In genomic region chr1:20194770-20195463, GRCh38 we compare ENCODE assay signal across 8 cellular contexts. TPM values are rescaled to one million over a fixed set of nuclear protein-coding genes. Genes with fewer than 3 reads are reported as not detected.
DNase-seq lines count a peak whose midpoint lies in the region; ATAC-seq, FAIRE-seq and TF ChIP-seq lines count a peak whose summit lies in the region.

No MANE protein-coding gene starts in this region.

- TF ChIP-seq CTCF in WI38 (IDR thresholded peaks at IDR 0.05; ENCODE audit: low read depth, low read length) (peak; percentile 92), breast epithelium (IDR thresholded peaks at IDR 0.05) (peak; percentile 27 to 72 (median 68))

- no peak for TF ChIP-seq POLR2A in breast epithelium (IDR thresholded peaks at IDR 0.05)

- no peak overlapping the region for H3K27ac ChIP-seq in breast epithelium

- H3K36me3 ChIP-seq in breast epithelium = no peaks in the 10 kb centered on the region

- intact Hi-C loops in breast epithelium (cut with DNase I; ENCODE audit: low total_unique reads) = no loop called here

- H3K9me3 ChIP-seq in breast epithelium = no peaks in the 10 kb centered on the region

- FAIRE-seq in RCC 7860 (lab: Jason Lieb, UNC) = no peak

- H3K4me1 ChIP-seq in breast epithelium = no peaks in the 10 kb centered on the region

- H3K27me3 ChIP-seq in breast epithelium = no peaks in the 10 kb centered on the region

- peak; percentile 47 for DNase-seq in ELR (ENCODE audit: low read depth)
- DNase-seq in NCI-H1092 (lab: John Stamatoyannopoulos, UW) = peak; percentile 40
- peak; percentile 45 to 75 for DNase-seq in breast epithelium (ENCODE audit: low spot score in 2 of 2)
- DNase-seq in kidney glomerular epithelial cell (lab: John Stamatoyannopoulos, UW) = peak; percentile 13
- peak; percentile 83 for DNase-seq in stimulated activated CD4-positive, alpha-beta T cell treated with anti-CD3 and anti-CD28 coated beads, Interleukin-4, amount 100 ng/mL, for 24 hours
- DNase-seq in RCC 7860 (ENCODE audit: low spot score) = no peak

- ATAC-seq in GM21423 (IDR thresholded peaks at IDR 0.05; ENCODE audit: unreplicated experiment) = no peak

- no peak overlapping the region for H3K4me3 ChIP-seq in WI38 (ENCODE audit: low read depth, low read length)
- H3K4me3 ChIP-seq in breast epithelium = no peak overlapping the region

RNA-seq across cellular contexts. Expression of gene PLA2G2C, which starts 8.6 kb away (rescaled TPM):
- total RNA-seq in breast epithelium = under 1 TPM in 1 of 3 donors, not detected in 2; 0.33 TPM

RNA-seq across cellular contexts. Expression of gene UBXN10, which starts 9.0 kb away (rescaled TPM):
- total RNA-seq in breast epithelium = 1 to 10 TPM; 1.3 to 6.6 (median 4.9) TPM

RNA-seq across cellular contexts. Expression of gene PLA2G2F, which starts 55.8 kb away (rescaled TPM):
- not detected for total RNA-seq in breast epithelium
